ENCODE assay signal across 1 cellular context in the genomic region with DNA sequence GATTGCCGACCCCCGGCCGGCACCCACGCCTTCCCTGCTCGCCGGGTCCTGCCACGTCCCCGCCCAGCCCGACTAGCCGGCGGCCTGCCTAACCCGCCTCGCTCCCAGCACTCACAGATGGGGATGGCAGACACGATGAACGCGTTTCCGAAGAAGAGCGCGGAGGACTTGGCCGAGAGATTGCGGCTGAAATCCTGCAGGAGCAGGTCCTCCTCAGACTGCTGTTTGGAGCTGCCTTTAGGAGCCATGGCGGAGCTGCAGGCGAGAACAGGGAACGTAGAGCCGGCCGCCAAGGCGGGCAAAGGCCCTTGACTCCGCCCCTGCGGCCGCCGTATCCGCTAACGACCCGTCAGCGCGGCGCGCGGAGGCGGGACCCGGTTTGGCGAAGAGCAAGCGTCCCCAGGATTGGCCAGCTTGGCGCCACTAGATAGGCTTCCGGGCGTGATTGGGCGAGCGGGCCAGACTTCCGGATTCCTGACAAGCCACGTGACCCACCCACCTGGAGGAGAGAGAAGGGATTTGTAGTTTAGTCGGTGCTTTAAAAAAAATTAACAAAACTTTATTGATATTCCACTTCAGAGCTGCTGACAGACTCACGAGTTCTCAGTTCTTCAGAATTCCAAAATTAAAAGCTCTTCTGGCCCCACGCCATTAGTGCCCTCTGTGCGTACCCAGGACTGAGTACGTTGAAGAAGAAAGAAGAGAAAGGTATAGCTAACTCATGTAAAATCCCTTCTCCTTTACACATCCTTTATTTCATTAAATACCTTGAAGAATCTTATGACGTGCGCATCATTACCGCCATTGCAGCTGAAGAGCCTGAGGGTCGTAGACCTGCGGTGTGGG.
A peak's percentile ranks its signal among the peaks of the same experiment; 100 is the strongest.
TF ChIP-seq lines count a peak whose summit lies in the region.

Gene SSR3 (minus strand): TSS at position 276 of the 846 bp plus-strand sequence. CDS start 28 bp downstream, at position 248.

TF ChIP-seq in H1, 55 proteins besides CTCF, POLR2A, EP300 and RAD21 (continues in another document):
- no peak for TF ChIP-seq KDM1A (IDR thresholded peaks at IDR 0.05; ENCODE audit: borderline replicate concordance, low read length)
- no peak for TF ChIP-seq EZH2 (IDR thresholded peaks at IDR 0.05; ENCODE audit: low read depth, low read length, severe bottlenecking)
- peak; percentile 14 for TF ChIP-seq KDM4A (IDR thresholded peaks at IDR 0.05; ENCODE audit: low read depth, low read length, severe bottlenecking)
- TF ChIP-seq HDAC2 (IDR thresholded peaks at IDR 0.05; ENCODE audit: borderline replicate concordance in 1 of 2, low read depth in 2 of 2, low read length in 2 of 2): no peak
- no peak for TF ChIP-seq FOSL1 (IDR thresholded peaks at IDR 0.05; ENCODE audit: insufficient read depth, low read depth, low read length)
- peak; percentile 82 for TF ChIP-seq CHD2 (IDR thresholded peaks at IDR 0.05; ENCODE audit: low read length)
- TF ChIP-seq SAP30 (IDR thresholded peaks at IDR 0.05; ENCODE audit: insufficient read depth, insufficient replicate concordance, low read length): peak; percentile 40
- TF ChIP-seq KDM5A (IDR thresholded peaks at IDR 0.05; ENCODE audit: low read length): no peak
- peak; percentile 76; the same call in 1 of the 2 replicates for TF ChIP-seq SP4 (IDR thresholded peaks at IDR 0.05; ENCODE audit: low read length)
- TF ChIP-seq JUND (IDR thresholded peaks at IDR 0.05; ENCODE audit: low read length): no peak
- TF ChIP-seq MAX (IDR thresholded peaks at IDR 0.05): no peak; the same call in none of the 2 replicates
- TF ChIP-seq POLR2AphosphoS5 (IDR thresholded peaks at IDR 0.05; ENCODE audit: low read depth, low read length): peak; percentile 96
- TF ChIP-seq CTBP2 (IDR thresholded peaks at IDR 0.05; ENCODE audit: borderline replicate concordance, insufficient read depth, insufficient read length, low read length): no peak
- TF ChIP-seq YY1 (IDR thresholded peaks at IDR 0.05; ENCODE audit: low read depth, low read length): peak; percentile 85
- TF ChIP-seq SP1 (IDR thresholded peaks at IDR 0.05; ENCODE audit: low read depth, low read length): peak; percentile 97
- peak; percentile 54; the same call in 1 of the 2 replicates for TF ChIP-seq SP2 (IDR thresholded peaks at IDR 0.05; ENCODE audit: low read length)
- TF ChIP-seq RBBP5 (IDR thresholded peaks at IDR 0.05; ENCODE audit: borderline replicate concordance, low read depth, low read length): 0 out of 2 replicates have a peak, but pooled peaks have one; percentile 30
- TF ChIP-seq SIRT6 (IDR thresholded peaks at IDR 0.05; ENCODE audit: low read length): no peak
- no peak for TF ChIP-seq CBX8 (IDR thresholded peaks at IDR 0.05; ENCODE audit: borderline replicate concordance, low read depth, low read length)
- peak; percentile 95 for TF ChIP-seq ATF3 (IDR thresholded peaks at IDR 0.05; ENCODE audit: insufficient read depth, low read depth, low read length)
- TF ChIP-seq SRF (IDR thresholded peaks at IDR 0.05; ENCODE audit: low read depth, low read length): no peak
- no peak for TF ChIP-seq POU5F1 (IDR thresholded peaks at IDR 0.05; ENCODE audit: low read depth, low read length)
- peak; percentile 44 for TF ChIP-seq TAF7 (optimal IDR thresholded peaks at IDR 0.05; ENCODE audit: borderline replicate concordance, low read depth, low read length)
- TF ChIP-seq SIX5 (IDR thresholded peaks at IDR 0.05; ENCODE audit: low read depth, low read length): peak; percentile 78
- no peak for TF ChIP-seq CHD7 (IDR thresholded peaks at IDR 0.05; ENCODE audit: insufficient replicate concordance, low read length)
- TF ChIP-seq GABPA (IDR thresholded peaks at IDR 0.05; ENCODE audit: borderline replicate concordance, insufficient read depth, low read length): peak; percentile 72; the same call in 1 of the 2 replicates
- no peak for TF ChIP-seq RNF2 (IDR thresholded peaks at IDR 0.05; ENCODE audit: borderline replicate concordance, low read depth, low read length, missing control alignments, poor library complexity, severe bottlenecking)
- TF ChIP-seq SIN3A (conservative IDR thresholded peaks at IDR 0.05 in 1 of 2, IDR thresholded peaks at IDR 0.05 in 1 of 2; ENCODE audit: low read depth in 1 of 2, low read length in 2 of 2): peak; percentile 40 to 84; a peak in 3 of 4 replicates
- no peak for TF ChIP-seq MAFK (IDR thresholded peaks at IDR 0.05; ENCODE audit: low read depth, low read length)
- peak; percentile 11; the same call in 1 of the 2 replicates for TF ChIP-seq E2F6 (IDR thresholded peaks at IDR 0.05)
- no peak for TF ChIP-seq NRF1 (IDR thresholded peaks at IDR 0.05; ENCODE audit: low read depth, low read length)
- TF ChIP-seq SUZ12 (IDR thresholded peaks at IDR 0.05; ENCODE audit: low read length): no peak
- TF ChIP-seq TAF1 (IDR thresholded peaks at IDR 0.05; ENCODE audit: low read depth, low read length): peak; percentile 92
- no peak for TF ChIP-seq HDAC6 (IDR thresholded peaks at IDR 0.05; ENCODE audit: low read depth, low read length)
- peak; percentile 84 for TF ChIP-seq TBP (IDR thresholded peaks at IDR 0.05; ENCODE audit: low read depth, low read length)
- no peak for TF ChIP-seq BCL11A (IDR thresholded peaks at IDR 0.05; ENCODE audit: low read depth in 2 of 2, low read length in 2 of 2)
- peak; percentile 91; the same call in 1 of the 2 replicates for TF ChIP-seq EGR1 (IDR thresholded peaks at IDR 0.05; ENCODE audit: borderline replicate concordance, low read depth, low read length)
- TF ChIP-seq ZNF274 (IDR thresholded peaks at IDR 0.05; ENCODE audit: borderline replicate concordance, extremely low read depth, low read length): no peak
- TF ChIP-seq, protein P1, sequence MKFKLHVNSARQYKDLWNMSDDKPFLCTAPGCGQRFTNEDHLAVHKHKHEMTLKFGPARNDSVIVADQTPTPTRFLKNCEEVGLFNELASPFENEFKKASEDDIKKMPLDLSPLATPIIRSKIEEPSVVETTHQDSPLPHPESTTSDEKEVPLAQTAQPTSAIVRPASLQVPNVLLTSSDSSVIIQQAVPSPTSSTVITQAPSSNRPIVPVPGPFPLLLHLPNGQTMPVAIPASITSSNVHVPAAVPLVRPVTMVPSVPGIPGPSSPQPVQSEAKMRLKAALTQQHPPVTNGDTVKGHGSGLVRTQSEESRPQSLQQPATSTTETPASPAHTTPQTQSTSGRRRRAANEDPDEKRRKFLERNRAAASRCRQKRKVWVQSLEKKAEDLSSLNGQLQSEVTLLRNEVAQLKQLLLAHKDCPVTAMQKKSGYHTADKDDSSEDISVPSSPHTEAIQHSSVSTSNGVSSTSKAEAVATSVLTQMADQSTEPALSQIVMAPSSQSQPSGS (IDR thresholded peaks at IDR 0.05; ENCODE audit: low read length): no peak
- no peak for TF ChIP-seq BRCA1 (IDR thresholded peaks at IDR 0.05; ENCODE audit: low read depth, low read length)
- TF ChIP-seq CEBPB (IDR thresholded peaks at IDR 0.05; ENCODE audit: low read depth, low read length): no peak
- TF ChIP-seq CHD1 (IDR thresholded peaks at IDR 0.05; ENCODE audit: low read depth, low read length): no peak
- peak; percentile 74 for TF ChIP-seq CREB1 (IDR thresholded peaks at IDR 0.05)
- no peak for TF ChIP-seq BACH1 (IDR thresholded peaks at IDR 0.05; ENCODE audit: low read length)
- no peak for TF ChIP-seq JUN (IDR thresholded peaks at IDR 0.05; ENCODE audit: low read depth, low read length)
- TF ChIP-seq, protein P2, sequence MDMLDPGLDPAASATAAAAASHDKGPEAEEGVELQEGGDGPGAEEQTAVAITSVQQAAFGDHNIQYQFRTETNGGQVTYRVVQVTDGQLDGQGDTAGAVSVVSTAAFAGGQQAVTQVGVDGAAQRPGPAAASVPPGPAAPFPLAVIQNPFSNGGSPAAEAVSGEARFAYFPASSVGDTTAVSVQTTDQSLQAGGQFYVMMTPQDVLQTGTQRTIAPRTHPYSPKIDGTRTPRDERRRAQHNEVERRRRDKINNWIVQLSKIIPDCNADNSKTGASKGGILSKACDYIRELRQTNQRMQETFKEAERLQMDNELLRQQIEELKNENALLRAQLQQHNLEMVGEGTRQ (IDR thresholded peaks at IDR 0.05; ENCODE audit: low read length): peak; percentile 96
- peak; percentile 91 for TF ChIP-seq PHF8 (conservative IDR thresholded peaks at IDR 0.05; ENCODE audit: low read depth, low read length)
- no peak for TF ChIP-seq CBX5 (IDR thresholded peaks at IDR 0.05; ENCODE audit: low read depth, low read length)
- no peak for TF ChIP-seq RXRA (IDR thresholded peaks at IDR 0.05; ENCODE audit: insufficient read depth, low read depth, low read length)
- no peak for TF ChIP-seq RFX5 (IDR thresholded peaks at IDR 0.05; ENCODE audit: borderline replicate concordance, low read depth, low read length)
- 0 out of 2 replicates have a peak, but pooled peaks have one; percentile 59 for TF ChIP-seq TCF12 (IDR thresholded peaks at IDR 0.05; ENCODE audit: low read depth, low read length)
- peak; percentile 83 for TF ChIP-seq ASH2L (IDR thresholded peaks at IDR 0.05; ENCODE audit: low read length)
- TF ChIP-seq GTF2F1 (IDR thresholded peaks at IDR 0.05; ENCODE audit: borderline replicate concordance, low read depth, low read length): no peak
- TF ChIP-seq TEAD4 (IDR thresholded peaks at IDR 0.05; ENCODE audit: low read depth, low read length): peak; percentile 98
